In genomic region chr3:10926441-10926830, GRCh38 we compare ENCODE assay signal across 15 cellular contexts.
DNase-seq lines count a peak whose midpoint lies in the region; ATAC-seq, FAIRE-seq and TF ChIP-seq lines count a peak whose summit lies in the region.
"Had no signal": no experiment of that assay in that cellular context is flagged by ENCODE, and none has a peak within 500 bp of the region (broad histone marks: within the 10 kb centered on the region; RNA-seq: fewer than 3 reads in every experiment).

No MANE protein-coding gene starts in this region.

- H3K9me3 ChIP-seq in upper lobe of right lung: no peaks in the 10 kb centered on the region

- peak; percentile 18 for FAIRE-seq in bronchial epithelial cell (lab: Jason Lieb, UNC)
- FAIRE-seq: GM12892 had no signal

- no peaks in the 10 kb centered on the region for H3K4me1 ChIP-seq in upper lobe of right lung

- H3K4me3 ChIP-seq in bronchial epithelial cell (ENCODE audit: low read depth, low read length) (no peak overlapping the region), upper lobe of right lung (no peak overlapping the region)
- H3K4me3 ChIP-seq: GM23338 had no signal

- intact Hi-C loops in upper lobe of right lung (cut with DNase I): no loop called here

- TF ChIP-seq CTCF in bronchial epithelial cell (IDR thresholded peaks at IDR 0.05; ENCODE audit: insufficient read depth, low read length, severe bottlenecking) (no peak), upper lobe of right lung (IDR thresholded peaks at IDR 0.05) (no peak)

- no peak overlapping the region for H3K27ac ChIP-seq in upper lobe of right lung
- H3K27ac ChIP-seq: 22Rv1 had no signal

- peak; percentile 39 for DNase-seq in activated effector memory CD4-positive, alpha-beta T cell treated with anti-CD3 and anti-CD28 coated beads, Interleukin-2, amount 50 U/mL, for 16 hours
- no peak for DNase-seq in activated effector memory CD4-positive, alpha-beta T cell treated with Interleukin-2 at 50 U/mL for 16 hours
- DNase-seq in bronchial epithelial cell (ENCODE audit: low read depth) (no peak), medulla oblongata (ENCODE audit: extremely low spot score) (peak; percentile 11), upper lobe of right lung (no peak), COR-L47 (lab: John Stamatoyannopoulos, UW) (no peak)
- DNase-seq in effector CD8-positive, alpha-beta T cell (lab: John Stamatoyannopoulos, UW): no peak
- DNase-seq in activated CD8-positive, alpha-beta memory T cell treated with anti-CD3 and anti-CD28 coated beads for 24 hours: no peak
- DNase-seq: CD8-positive, alpha-beta memory T cell; NCI-H1417 treated with DMSO at 0.1 percent for 48 hours; NCI-H1930 had no signal

- peak; percentile 11 for ATAC-seq in upper lobe of right lung
- ATAC-seq: GM23338, HCT116 had no signal

- H3K36me3 ChIP-seq in bronchial epithelial cell (ENCODE audit: control insufficient read depth, insufficient read depth, low read length) (no peaks in the 10 kb centered on the region), upper lobe of right lung (no peaks in the 10 kb centered on the region)

- H3K27me3 ChIP-seq in bronchial epithelial cell (ENCODE audit: control insufficient read depth, insufficient read depth, low read length) (no peaks in the 10 kb centered on the region), upper lobe of right lung (no peaks in the 10 kb centered on the region)

Comparison
In these comparisons a context has a peak if more than half of its experiments do, and no peak if none do; other contexts are left out.
1. DNase-seq: peak in activated effector memory CD4-positive, alpha-beta T cell treated with anti-CD3 and anti-CD28 coated beads, Interleukin-2, amount 50 U/mL, for 16 hours (single experiment) and medulla oblongata (single experiment); none in activated effector memory CD4-positive, alpha-beta T cell treated with Interleukin-2 at 50 U/mL for 16 hours (single experiment), bronchial epithelial cell (single experiment), upper lobe of right lung (single experiment), effector CD8-positive, alpha-beta T cell (single experiment), activated CD8-positive, alpha-beta memory T cell treated with anti-CD3 and anti-CD28 coated beads for 24 hours (single experiment) and COR-L47 (single experiment).